20 cellular contexts compared by ENCODE assay signal in the genomic region with DNA sequence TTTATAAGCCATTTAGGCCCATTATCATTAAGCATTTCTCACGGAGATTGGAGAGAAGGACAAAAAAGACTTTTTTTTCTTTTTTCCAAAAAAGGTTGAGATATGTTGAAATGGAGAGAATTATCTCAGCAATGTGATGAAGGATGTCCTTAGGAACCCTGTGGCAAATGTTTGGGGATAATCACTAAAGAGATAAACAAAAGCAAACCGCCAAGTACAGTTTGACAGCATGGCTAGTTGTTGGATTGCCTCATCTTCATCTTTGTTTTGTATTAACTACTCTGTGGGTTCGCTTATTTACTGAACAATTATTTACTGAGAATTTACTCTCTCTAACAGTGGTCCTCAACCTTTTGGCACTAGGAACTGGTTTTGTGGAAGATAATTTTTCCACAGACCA.
DNase-seq lines count a peak whose midpoint lies in the region; ATAC-seq and TF ChIP-seq lines count a peak whose summit lies in the region.
"Had no signal": no experiment of that assay in that cellular context is flagged by ENCODE, and none has a peak within 500 bp of the region (broad histone marks: within the 10 kb centered on the region; RNA-seq: fewer than 3 reads in every experiment).

No MANE protein-coding gene starts in this region.

- H3K9me3 ChIP-seq in smooth muscle cell (replicated peaks; ENCODE audit: low read depth) (no peaks in the 10 kb centered on the region), psoas muscle (no peaks in the 10 kb centered on the region)
- H3K9me3 ChIP-seq: SJSA1 had no signal

- H3F3A ChIP-seq in smooth muscle cell (ENCODE audit: low read depth), result no peaks in the 10 kb centered on the region

- ATAC-seq in left lobe of liver (peak; percentile 35), psoas muscle (no peak)
- ATAC-seq: GM12878, HCT116 had no signal

- no peak overlapping the region for H2AFZ ChIP-seq in smooth muscle cell (ENCODE audit: low read depth)
- H2AFZ ChIP-seq: GM23248 had no signal

- H3K9ac ChIP-seq in smooth muscle cell (ENCODE audit: low read depth), result no peak overlapping the region
- H3K9ac ChIP-seq: GM23248, KMS-11 had no signal

- H3K4me2 ChIP-seq in smooth muscle cell, result no peak overlapping the region
- H3K4me2 ChIP-seq: KMS-11 had no signal

- 52% methylated on average over 3 of the region's 3 CpGs for WGBS in smooth muscle cell (ENCODE audit: low lambda C conversion rate)
- 90 to 97% (median 94%) methylated on average over 3 of the region's 3 CpGs for WGBS in psoas muscle, 3 donors

- H3K79me2 ChIP-seq in smooth muscle cell (ENCODE audit: low read depth), result no peaks in the 10 kb centered on the region

- H3K4me3 ChIP-seq in choroid plexus epithelial cell (ENCODE audit: low read depth, low read length) (no peak overlapping the region), smooth muscle cell (no peak overlapping the region), psoas muscle (no peak overlapping the region)
- H3K4me3 ChIP-seq: GM12878, GM23248, SJSA1 had no signal

- TF ChIP-seq CTCF in choroid plexus epithelial cell (conservative IDR thresholded peaks at IDR 0.05; ENCODE audit: low read depth, low read length) (no peak), smooth muscle cell (IDR thresholded peaks at IDR 0.05; ENCODE audit: borderline replicate concordance, insufficient read depth, poor library complexity, severe bottlenecking) (no peak), psoas muscle (IDR thresholded peaks at IDR 0.05) (no peak)

- no peaks in the 10 kb centered on the region for H4K20me1 ChIP-seq in smooth muscle cell (ENCODE audit: low read depth)

- H3K36me3 ChIP-seq in smooth muscle cell (ENCODE audit: low read depth) (no peaks in the 10 kb centered on the region), psoas muscle (ENCODE audit: insufficient read depth in 1 of 2, low read depth in 1 of 2) (peaks cover 0 to 31% of the 10 kb centered on the region in 2 donors)
- H3K36me3 ChIP-seq: SJSA1 had no signal

- H3K27ac ChIP-seq in smooth muscle cell (ENCODE audit: low read depth) (peak overlapping the region; percentile 61), psoas muscle (no peak overlapping the region)
- H3K27ac ChIP-seq: KMS-11, SJSA1 had no signal

- H3K4me1 ChIP-seq in smooth muscle cell (ENCODE audit: low read depth), result no peaks in the 10 kb centered on the region
- H3K4me1 ChIP-seq in psoas muscle, result no peaks in the 10 kb centered on the region

- H3K27me3 ChIP-seq in smooth muscle cell (ENCODE audit: low read depth) (no peaks in the 10 kb centered on the region), psoas muscle (ENCODE audit: insufficient read depth in 3 of 3, low read length in 2 of 3) (no peaks in the 10 kb centered on the region)
- H3K27me3 ChIP-seq: SJSA1 had no signal

- intact Hi-C loops in psoas muscle (cut with DNase I), result no loop called here

- DNase-seq in M059J (ENCODE audit: low read depth), result peak; percentile 25
- peak; percentile 26 for DNase-seq in choroid plexus epithelial cell (ENCODE audit: low read depth)
- DNase-seq in left lobe of liver (ENCODE audit: low spot score), result no peak
- DNase-seq in smooth muscle cell (lab: John Stamatoyannopoulos, UW; ENCODE audit: unreplicated experiment), result no peak
- DNase-seq in psoas muscle, result no peak
- no peak for DNase-seq in activated CD4-positive, alpha-beta T cell treated with anti-CD3 and anti-CD28 coated beads for 4 hours
- no peak for DNase-seq in HPDE6-E6E7 (ENCODE audit: extremely low spot score)
- DNase-seq: ACHN; C1 segment of cervical spinal cord; CD8-positive, alpha-beta memory T cell; DMS53; NCI-H1417 treated with DMSO at 0.1 percent for 48 hours; NCI-H1930; NCI-H345; NCI-H524 treated with DMSO at 0.1 percent for 48 hours had no signal

Comparison
In these comparisons a context has a peak if more than half of its experiments do, and no peak if none do; other contexts are left out.
1. DNase-seq: peak in M059J (single experiment) and choroid plexus epithelial cell (single experiment); none in left lobe of liver (single experiment), smooth muscle cell (single experiment), psoas muscle (0 of 2), activated CD4-positive, alpha-beta T cell treated with anti-CD3 and anti-CD28 coated beads for 4 hours (0 of 2) and HPDE6-E6E7 (single experiment).